20 cellular contexts compared by ENCODE assay signal in genomic region chr1:178376008-178376407, GRCh38.
DNase-seq lines count a peak whose midpoint lies in the region; ATAC-seq and TF ChIP-seq lines count a peak whose summit lies in the region.
"Had no signal": no experiment of that assay in that cellular context is flagged by ENCODE, and none has a peak within 500 bp of the region (broad histone marks: within the 10 kb centered on the region; RNA-seq: fewer than 3 reads in every experiment).

No MANE protein-coding gene starts in this region.

- no peaks in the 10 kb centered on the region for H3K36me3 Mint-ChIP-seq in endodermal cell (ENCODE audit: low read depth)

- no peak for TF ChIP-seq CTCF in cardiac muscle cell (IDR thresholded peaks at IDR 0.05; ENCODE audit: low read depth, low read length)
- no peak for TF ChIP-seq CTCF in heart left ventricle (IDR thresholded peaks at IDR 0.05)
- no peak for TF ChIP-seq CTCF in endodermal cell (conservative IDR thresholded peaks at IDR 0.05)

- H3K9me3 ChIP-seq in cardiac muscle cell (ENCODE audit: low read depth) (no peaks in the 10 kb centered on the region), heart left ventricle (no peaks in the 10 kb centered on the region), endodermal cell (ENCODE audit: control insufficient read depth, low read length) (no peaks in the 10 kb centered on the region)
- H3K9me3 ChIP-seq: SK-N-SH had no signal

- WGBS in heart left ventricle, 4 donors: 54 to 72% (median 63%) methylated on average over 2 of the region's 2 CpGs
- WGBS in endodermal cell (ENCODE audit: insufficient coverage in 1 of 2, insufficient read length in 1 of 2), 2 experiments: 46 to 69% methylated on average over 2 of the region's 2 CpGs

- H3K4me1 ChIP-seq in cardiac muscle cell (ENCODE audit: low read depth) (peaks cover 59% of the 10 kb centered on the region), heart left ventricle (peaks cover 0 to 58% (median 20%) of the 10 kb centered on the region in 12 donors), endodermal cell (ENCODE audit: control insufficient read depth, insufficient read depth, low read length) (peaks cover 31% of the 10 kb centered on the region)

- no peak overlapping the region for H3K4me3 ChIP-seq in cardiac muscle cell
- no peak overlapping the region for H3K4me3 ChIP-seq in heart left ventricle
- H3K4me3 ChIP-seq in endodermal cell (ENCODE audit: low read length): peak overlapping the region; percentile 72

- H3K27ac Mint-ChIP-seq in endodermal cell: no peak overlapping the region

- H3K27me3 ChIP-seq in cardiac muscle cell (no peaks in the 10 kb centered on the region), heart left ventricle (no peaks in the 10 kb centered on the region), endodermal cell (ENCODE audit: control insufficient read depth, insufficient read depth, low read length, poor library complexity, severe bottlenecking) (no peaks in the 10 kb centered on the region)

- ATAC-seq in heart left ventricle (no peak), HG02588 (IDR thresholded peaks at IDR 0.05; ENCODE audit: unreplicated experiment) (no peak)

- H3K27ac ChIP-seq in cardiac muscle cell (peak overlapping the region; percentile 35), heart left ventricle (no peak overlapping the region), endodermal cell (ENCODE audit: low read depth, low read length) (no peak overlapping the region)
- H3K27ac ChIP-seq: 22Rv1, C4-2B had no signal

- H3K4me3 Mint-ChIP-seq in endodermal cell: no peak overlapping the region

- no peaks in the 10 kb centered on the region for H3K36me3 ChIP-seq in cardiac muscle cell
- no peaks in the 10 kb centered on the region for H3K36me3 ChIP-seq in heart left ventricle
- H3K36me3 ChIP-seq in endodermal cell (ENCODE audit: control insufficient read depth, insufficient read depth, low read length): no peaks in the 10 kb centered on the region

- no peaks in the 10 kb centered on the region for H3K9me3 Mint-ChIP-seq in endodermal cell

- no peaks in the 10 kb centered on the region for H3K27me3 Mint-ChIP-seq in endodermal cell (ENCODE audit: insufficient read depth)

- DNase-seq in cardiac muscle cell (ENCODE audit: low read depth in 1 of 2, low spot score in 1 of 2) (peak in 1 of 2 donors; percentile 10), heart left ventricle (no peak), NCI-H226 (peak; percentile 40), endodermal cell (peak; percentile 47), renal cortical epithelial cell (ENCODE audit: low read depth) (peak; percentile 13), NCI-H446 (lab: John Stamatoyannopoulos, UW) (no peak), NCI-H1694 (lab: John Stamatoyannopoulos, UW) (no peak)
- DNase-seq: AML-193, DMS79, GOT3, NCI-H1092 treated with DMSO at 0.1 percent for 48 hours, NCI-H2081 treated with DMSO at 0.1 percent for 48 hours, NCI-H510A treated with DMSO at 0.1 percent for 48 hours, NCI-H82, RPMI8226, SHP77 treated with DMSO at 0.1 percent for 48 hours, SK-N-SH had no signal

- intact Hi-C loops in heart left ventricle (cut with DNase I): no loop called here

- no peak overlapping the region for H3K9ac ChIP-seq in endodermal cell (ENCODE audit: extremely low read depth, low read length, poor library complexity, severe bottlenecking)
- H3K9ac ChIP-seq: SK-N-SH had no signal

- H3K4me1 Mint-ChIP-seq in endodermal cell: peaks cover 11% of the 10 kb centered on the region

- no peak for TF ChIP-seq POLR2A in heart left ventricle (IDR thresholded peaks at IDR 0.05)

Comparison
In these comparisons a context has a peak if more than half of its experiments do, and no peak if none do; other contexts are left out.
1. DNase-seq: peak in NCI-H226 (single experiment), endodermal cell (single experiment) and renal cortical epithelial cell (single experiment); none in heart left ventricle (0 of 5), NCI-H446 (0 of 2) and NCI-H1694 (single experiment).